ENCODE assay signal across 1 cellular context in genomic region chr1:30823969-30824735, GRCh38.
TF ChIP-seq lines count a peak whose summit lies in the region.

No MANE protein-coding gene starts in this region.

TF ChIP-seq in K562, 482 proteins besides CTCF, POLR2A, EP300 and RAD21 (continued from another document and continues in another):
- TF ChIP-seq CHD7 (IDR thresholded peaks at IDR 0.05; ENCODE audit: low read depth, low read length): no peak
- no peak for TF ChIP-seq ZBTB12 (CRISPR knock-in tag; IDR thresholded peaks at IDR 0.05)
- peak; percentile 47; the same call in 1 of the 2 replicates for TF ChIP-seq CEBPG (CRISPR knock-in tag; IDR thresholded peaks at IDR 0.05)
- TF ChIP-seq CEBPG (tag; conservative IDR thresholded peaks at IDR 0.05 in 1 of 2, IDR thresholded peaks at IDR 0.05 in 1 of 2): no peak
- TF ChIP-seq ATF3 (IDR thresholded peaks at IDR 0.05): peak; percentile 98
- peak; percentile 99 for TF ChIP-seq ATF3 (CRISPR knock-in tag; conservative IDR thresholded peaks at IDR 0.05)
- TF ChIP-seq ETV5 (CRISPR knock-in tag; IDR thresholded peaks at IDR 0.05; ENCODE audit: low read depth): peak; percentile 33; the same call in 1 of the 2 replicates
- no peak for TF ChIP-seq ZNF3 (CRISPR knock-in tag; IDR thresholded peaks at IDR 0.05)
- peak; percentile 66; the same call in 1 of the 2 replicates for TF ChIP-seq ZNF175 (CRISPR knock-in tag; IDR thresholded peaks at IDR 0.05; ENCODE audit: low read depth)
- no peak for TF ChIP-seq SAFB2 (IDR thresholded peaks at IDR 0.05; ENCODE audit: borderline replicate concordance, low read depth, low read length, severe bottlenecking)
- TF ChIP-seq TAL1 (IDR thresholded peaks at IDR 0.05): 0 out of 2 replicates have a peak, but pooled peaks have one; percentile 12
- 0 out of 2 replicates have a peak, but pooled peaks have one; percentile 15 for TF ChIP-seq ZC3H11A (IDR thresholded peaks at IDR 0.05; ENCODE audit: low read depth, low read length)
- TF ChIP-seq UBTF (IDR thresholded peaks at IDR 0.05; ENCODE audit: borderline replicate concordance in 1 of 2, low read depth in 2 of 2, low read length in 2 of 2): peak; percentile 51 to 95; a peak in 3 of 4 replicates
- peak in 1 of 2 experiments; percentile 48; a peak in 1 of 4 replicates for TF ChIP-seq TBL1XR1 (IDR thresholded peaks at IDR 0.05; ENCODE audit: low read length in 2 of 2)
- no peak for TF ChIP-seq SLC30A9 (CRISPR knock-in tag; IDR thresholded peaks at IDR 0.05)
- peak in 1 of 2 experiments; percentile 84; a peak in 2 of 4 replicates for TF ChIP-seq ZNF639 (CRISPR knock-in tag; conservative IDR thresholded peaks at IDR 0.05 in 1 of 2, IDR thresholded peaks at IDR 0.05 in 1 of 2)
- peak; percentile 93 for TF ChIP-seq BCOR (IDR thresholded peaks at IDR 0.05)
- TF ChIP-seq RBFOX2 (IDR thresholded peaks at IDR 0.05; ENCODE audit: low read depth, low read length): peak; percentile 88
- no peak for TF ChIP-seq RBM34 (IDR thresholded peaks at IDR 0.05; ENCODE audit: borderline replicate concordance, insufficient read depth, low read length)
- TF ChIP-seq ATF4 (CRISPR knock-in tag; IDR thresholded peaks at IDR 0.05): 0 out of 2 replicates have a peak, but pooled peaks have one; percentile 49
- peak; percentile 78 for TF ChIP-seq TARDBP (IDR thresholded peaks at IDR 0.05)
- peak in 1 of 3 experiments; percentile 63; a peak in 2 of 6 replicates for TF ChIP-seq ZBTB11 (CRISPR knock-in tag; IDR thresholded peaks at IDR 0.05)
- peak; percentile 36 for TF ChIP-seq TCF3 (CRISPR knock-in tag; IDR thresholded peaks at IDR 0.05)
- 0 out of 2 replicates have a peak, but pooled peaks have one; percentile 20 for TF ChIP-seq NR2C2 (CRISPR knock-in tag; IDR thresholded peaks at IDR 0.05)
- TF ChIP-seq NR2C2 (tag; IDR thresholded peaks at IDR 0.05): peak; percentile 55; the same call in 1 of the 2 replicates
- 0 out of 2 replicates have a peak, but pooled peaks have one; percentile 31 for TF ChIP-seq ZNF583 (CRISPR knock-in tag; IDR thresholded peaks at IDR 0.05)
- TF ChIP-seq ZNF668 (CRISPR knock-in tag; IDR thresholded peaks at IDR 0.05): no peak
- TF ChIP-seq TRIM28 (IDR thresholded peaks at IDR 0.05): peak; percentile 52; the same call in 1 of the 2 replicates
- no peak for TF ChIP-seq ZNF707 (CRISPR knock-in tag; conservative IDR thresholded peaks at IDR 0.05)
- no peak for TF ChIP-seq HSF4 (CRISPR knock-in tag; IDR thresholded peaks at IDR 0.05; ENCODE audit: borderline replicate concordance)
- TF ChIP-seq KLF1 (tag; IDR thresholded peaks at IDR 0.05): 0 out of 2 replicates have a peak, but pooled peaks have one; percentile 36
- peak; percentile 6 to 24 for TF ChIP-seq E2F6 (IDR thresholded peaks at IDR 0.05; ENCODE audit: borderline replicate concordance in 1 of 2, extremely low read depth in 1 of 2, insufficient read depth in 1 of 2, insufficient read length in 1 of 2, low read depth in 1 of 2, low read length in 1 of 2, poor library complexity in 1 of 2, severe bottlenecking in 1 of 2)
